ENCODE assay signal across 8 cellular contexts in genomic region chr13:98575009-98575866, GRCh38. TPM values are rescaled to one million over a fixed set of nuclear protein-coding genes. Genes with fewer than 3 reads are reported as not detected.
DNase-seq lines count a peak whose midpoint lies in the region; ATAC-seq and TF ChIP-seq lines count a peak whose summit lies in the region.

No MANE protein-coding gene starts in this region.

- no peaks in the 10 kb centered on the region for H3K27me3 ChIP-seq in mononuclear cell (ENCODE audit: insufficient read depth, low read length)

- in situ Hi-C loops in ACHN (cut with HindIII; ENCODE audit: low pct_ligation_motif_present, low pct_unique_long_range_greater_than_20kb, low sequenced_read_pairs): no loop called here

- H3K27me3 Mint-ChIP-seq in IgD-negative memory B cell: peaks cover 2% of the 10 kb centered on the region
- H3K27me3 Mint-ChIP-seq in brain: no peaks in the 10 kb centered on the region

- H3K9me3 Mint-ChIP-seq in IgD-negative memory B cell (no peaks in the 10 kb centered on the region), brain (peaks cover 0 to 2% (median 0%) of the 10 kb centered on the region in 5 experiments)

- DNase-seq in ACHN: peak; percentile 7
- DNase-seq in midbrain (lab: John Stamatoyannopoulos, UW): no peak
- DNase-seq in H4 (ENCODE audit: low spot score): no peak

- peaks cover 55% of the 10 kb centered on the region for H3K4me1 ChIP-seq in mononuclear cell (ENCODE audit: insufficient read depth, low read length)

- no peaks in the 10 kb centered on the region for H3K9me3 ChIP-seq in mononuclear cell (ENCODE audit: low read depth, low read length)

- H3K4me3 ChIP-seq in mononuclear cell (ENCODE audit: low read length): peak overlapping the region; percentile 82

- ATAC-seq in HG02938 (IDR thresholded peaks at IDR 0.05; ENCODE audit: unreplicated experiment) (no peak), HG02588 (IDR thresholded peaks at IDR 0.05; ENCODE audit: unreplicated experiment) (no peak)

- peaks cover 3% of the 10 kb centered on the region for H3K36me3 Mint-ChIP-seq in IgD-negative memory B cell
- H3K36me3 Mint-ChIP-seq in brain: peaks cover 23% of the 10 kb centered on the region

- H3K27ac Mint-ChIP-seq in IgD-negative memory B cell: peak overlapping the region; percentile 91 to 97 (median 94)
- peak overlapping the region; percentile 95 to 98 (median 97) for H3K27ac Mint-ChIP-seq in brain

- H3K4me1 Mint-ChIP-seq in IgD-negative memory B cell (peaks cover 51 to 54% (median 52%) of the 10 kb centered on the region in 3 donors), brain (peaks cover 85% of the 10 kb centered on the region)

- no peak for TF ChIP-seq CTCF in brain (conservative IDR thresholded peaks at IDR 0.05)

- H3K4me3 Mint-ChIP-seq in IgD-negative memory B cell (peak overlapping the region; percentile 69 to 96 (median 94)), brain (peak overlapping the region; percentile 92 to 97 (median 96))

RNA-seq across cellular contexts. Expression of gene STK24, which starts 1.7 kb away (rescaled TPM):
- polyA plus RNA-seq in IgD-negative memory B cell (22.9 TPM), brain (ENCODE audit: insufficient read depth, low read depth, low replicate concordance) (119 TPM)
- 86.5 TPM for total RNA-seq in mononuclear cell
- 57.3 and 73.4 TPM in 2 replicates for total RNA-seq in H4 (2014; rRNA removed; shearing (Covaris generic))
